ENCODE assay signal across 1 cellular context in genomic region chr6:16334671-16335070, GRCh38.
TF ChIP-seq lines count a peak whose summit lies in the region.

No MANE protein-coding gene starts in this region.

TF ChIP-seq in HepG2, 621 proteins besides CTCF, POLR2A, EP300 and RAD21 (continued from another document and continues in another):
- TF ChIP-seq, protein P1, sequence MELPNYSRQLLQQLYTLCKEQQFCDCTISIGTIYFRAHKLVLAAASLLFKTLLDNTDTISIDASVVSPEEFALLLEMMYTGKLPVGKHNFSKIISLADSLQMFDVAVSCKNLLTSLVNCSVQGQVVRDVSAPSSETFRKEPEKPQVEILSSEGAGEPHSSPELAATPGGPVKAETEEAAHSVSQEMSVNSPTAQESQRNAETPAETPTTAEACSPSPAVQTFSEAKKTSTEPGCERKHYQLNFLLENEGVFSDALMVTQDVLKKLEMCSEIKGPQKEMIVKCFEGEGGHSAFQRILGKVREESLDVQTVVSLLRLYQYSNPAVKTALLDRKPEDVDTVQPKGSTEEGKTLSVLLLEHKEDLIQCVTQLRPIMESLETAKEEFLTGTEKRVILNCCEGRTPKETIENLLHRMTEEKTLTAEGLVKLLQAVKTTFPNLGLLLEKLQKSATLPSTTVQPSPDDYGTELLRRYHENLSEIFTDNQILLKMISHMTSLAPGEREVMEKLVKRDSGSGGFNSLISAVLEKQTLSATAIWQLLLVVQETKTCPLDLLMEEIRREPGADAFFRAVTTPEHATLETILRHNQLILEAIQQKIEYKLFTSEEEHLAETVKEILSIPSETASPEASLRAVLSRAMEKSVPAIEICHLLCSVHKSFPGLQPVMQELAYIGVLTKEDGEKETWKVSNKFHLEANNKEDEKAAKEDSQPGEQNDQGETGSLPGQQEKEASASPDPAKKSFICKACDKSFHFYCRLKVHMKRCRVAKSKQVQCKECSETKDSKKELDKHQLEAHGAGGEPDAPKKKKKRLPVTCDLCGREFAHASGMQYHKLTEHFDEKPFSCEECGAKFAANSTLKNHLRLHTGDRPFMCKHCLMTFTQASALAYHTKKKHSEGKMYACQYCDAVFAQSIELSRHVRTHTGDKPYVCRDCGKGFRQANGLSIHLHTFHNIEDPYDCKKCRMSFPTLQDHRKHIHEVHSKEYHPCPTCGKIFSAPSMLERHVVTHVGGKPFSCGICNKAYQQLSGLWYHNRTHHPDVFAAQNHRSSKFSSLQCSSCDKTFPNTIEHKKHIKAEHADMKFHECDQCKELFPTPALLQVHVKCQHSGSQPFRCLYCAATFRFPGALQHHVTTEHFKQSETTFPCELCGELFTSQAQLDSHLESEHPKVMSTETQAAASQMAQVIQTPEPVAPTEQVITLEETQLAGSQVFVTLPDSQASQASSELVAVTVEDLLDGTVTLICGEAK (IDR thresholded peaks at IDR 0.05): no peak
- TF ChIP-seq, protein P1 (CRISPR knock-in tag; IDR thresholded peaks at IDR 0.05): no peak
- TF ChIP-seq ARNT2 (CRISPR knock-in tag; IDR thresholded peaks at IDR 0.05; ENCODE audit: low read depth) (no peak), ZSCAN25 (CRISPR knock-in tag; IDR thresholded peaks at IDR 0.05) (no peak), PTBP1 (IDR thresholded peaks at IDR 0.05; ENCODE audit: low read depth, low read length, poor library complexity, severe bottlenecking) (no peak), U2AF1 (optimal IDR thresholded peaks at IDR 0.05; ENCODE audit: low read depth, low read length) (no peak), ZNF644 (CRISPR knock-in tag; IDR thresholded peaks at IDR 0.05; ENCODE audit: low read depth) (peak; percentile 51; the same call in 1 of the 2 replicates), ZKSCAN8 (CRISPR knock-in tag; IDR thresholded peaks at IDR 0.05; ENCODE audit: borderline replicate concordance) (no peak), HDAC2 (CRISPR knock-in tag; IDR thresholded peaks at IDR 0.05) (no peak), ZHX1 (CRISPR knock-in tag; IDR thresholded peaks at IDR 0.05; ENCODE audit: low read depth) (no peak), ATAD3A (CRISPR knock-in tag; IDR thresholded peaks at IDR 0.05) (no peak), ELF3 (CRISPR knock-in tag; IDR thresholded peaks at IDR 0.05) (no peak), KDM6A (CRISPR knock-in tag; IDR thresholded peaks at IDR 0.05; ENCODE audit: low read depth) (no peak), ZNF749 (CRISPR knock-in tag; IDR thresholded peaks at IDR 0.05; ENCODE audit: borderline replicate concordance) (no peak), CHD4 (IDR thresholded peaks at IDR 0.05; ENCODE audit: borderline replicate concordance, low read length) (no peak), SALL1 (CRISPR knock-in tag; IDR thresholded peaks at IDR 0.05) (no peak), ZZZ3 (CRISPR knock-in tag; IDR thresholded peaks at IDR 0.05; ENCODE audit: borderline replicate concordance) (no peak), CEBPB (IDR thresholded peaks at IDR 0.05; ENCODE audit: borderline replicate concordance, low read depth, low read length) (peak; percentile 97), ZNF256 (CRISPR knock-in tag; conservative IDR thresholded peaks at IDR 0.05) (no peak), ZFP62 (CRISPR knock-in tag; IDR thresholded peaks at IDR 0.05) (no peak), GATAD2A (CRISPR knock-in tag; IDR thresholded peaks at IDR 0.05) (0 out of 2 replicates have a peak, but pooled peaks have one; percentile 12), ZFP36 (IDR thresholded peaks at IDR 0.05; ENCODE audit: borderline replicate concordance, low read depth, low read length, partially characterized antibody) (no peak), MBNL3 (CRISPR knock-in tag; conservative IDR thresholded peaks at IDR 0.05) (no peak), NR3C1 (CRISPR knock-in tag; IDR thresholded peaks at IDR 0.05) (no peak), ZC3H13 (CRISPR knock-in tag; IDR thresholded peaks at IDR 0.05) (no peak), MEIS1 (CRISPR knock-in tag; IDR thresholded peaks at IDR 0.05; ENCODE audit: borderline replicate concordance) (no peak), ZNF670 (CRISPR knock-in tag; IDR thresholded peaks at IDR 0.05; ENCODE audit: borderline replicate concordance) (no peak), NR2C2 (CRISPR knock-in tag; IDR thresholded peaks at IDR 0.05; ENCODE audit: borderline replicate concordance) (no peak), NPAS2 (CRISPR knock-in tag; IDR thresholded peaks at IDR 0.05; ENCODE audit: borderline replicate concordance) (no peak), CEBPG (CRISPR knock-in tag; IDR thresholded peaks at IDR 0.05) (peak; percentile 91), RFXAP (CRISPR knock-in tag; IDR thresholded peaks at IDR 0.05; ENCODE audit: borderline replicate concordance) (no peak), SIN3A (IDR thresholded peaks at IDR 0.05; ENCODE audit: borderline replicate concordance, low read depth, low read length) (no peak), PAX8 (CRISPR knock-in tag; IDR thresholded peaks at IDR 0.05; ENCODE audit: borderline replicate concordance) (no peak), ZNF329 (CRISPR knock-in tag; IDR thresholded peaks at IDR 0.05; ENCODE audit: low read depth) (no peak), TRIM24 (CRISPR knock-in tag; IDR thresholded peaks at IDR 0.05) (no peak), FOXC1 (CRISPR knock-in tag; IDR thresholded peaks at IDR 0.05; ENCODE audit: borderline replicate concordance) (no peak), ZNF234 (CRISPR knock-in tag; conservative IDR thresholded peaks at IDR 0.05) (no peak)
- TF ChIP-seq, protein P2, sequence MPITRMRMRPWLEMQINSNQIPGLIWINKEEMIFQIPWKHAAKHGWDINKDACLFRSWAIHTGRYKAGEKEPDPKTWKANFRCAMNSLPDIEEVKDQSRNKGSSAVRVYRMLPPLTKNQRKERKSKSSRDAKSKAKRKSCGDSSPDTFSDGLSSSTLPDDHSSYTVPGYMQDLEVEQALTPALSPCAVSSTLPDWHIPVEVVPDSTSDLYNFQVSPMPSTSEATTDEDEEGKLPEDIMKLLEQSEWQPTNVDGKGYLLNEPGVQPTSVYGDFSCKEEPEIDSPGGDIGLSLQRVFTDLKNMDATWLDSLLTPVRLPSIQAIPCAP (CRISPR knock-in tag; IDR thresholded peaks at IDR 0.05; ENCODE audit: low read depth): no peak
- TF ChIP-seq, protein P3, sequence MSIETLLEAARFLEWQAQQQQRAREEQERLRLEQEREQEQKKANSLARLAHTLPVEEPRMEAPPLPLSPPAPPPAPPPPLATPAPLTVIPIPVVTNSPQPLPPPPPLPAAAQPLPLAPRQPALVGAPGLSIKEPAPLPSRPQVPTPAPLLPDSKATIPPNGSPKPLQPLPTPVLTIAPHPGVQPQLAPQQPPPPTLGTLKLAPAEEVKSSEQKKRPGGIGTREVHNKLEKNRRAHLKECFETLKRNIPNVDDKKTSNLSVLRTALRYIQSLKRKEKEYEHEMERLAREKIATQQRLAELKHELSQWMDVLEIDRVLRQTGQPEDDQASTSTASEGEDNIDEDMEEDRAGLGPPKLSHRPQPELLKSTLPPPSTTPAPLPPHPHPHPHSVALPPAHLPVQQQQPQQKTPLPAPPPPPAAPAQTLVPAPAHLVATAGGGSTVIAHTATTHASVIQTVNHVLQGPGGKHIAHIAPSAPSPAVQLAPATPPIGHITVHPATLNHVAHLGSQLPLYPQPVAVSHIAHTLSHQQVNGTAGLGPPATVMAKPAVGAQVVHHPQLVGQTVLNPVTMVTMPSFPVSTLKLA (IDR thresholded peaks at IDR 0.05): no peak
- TF ChIP-seq, protein P4, sequence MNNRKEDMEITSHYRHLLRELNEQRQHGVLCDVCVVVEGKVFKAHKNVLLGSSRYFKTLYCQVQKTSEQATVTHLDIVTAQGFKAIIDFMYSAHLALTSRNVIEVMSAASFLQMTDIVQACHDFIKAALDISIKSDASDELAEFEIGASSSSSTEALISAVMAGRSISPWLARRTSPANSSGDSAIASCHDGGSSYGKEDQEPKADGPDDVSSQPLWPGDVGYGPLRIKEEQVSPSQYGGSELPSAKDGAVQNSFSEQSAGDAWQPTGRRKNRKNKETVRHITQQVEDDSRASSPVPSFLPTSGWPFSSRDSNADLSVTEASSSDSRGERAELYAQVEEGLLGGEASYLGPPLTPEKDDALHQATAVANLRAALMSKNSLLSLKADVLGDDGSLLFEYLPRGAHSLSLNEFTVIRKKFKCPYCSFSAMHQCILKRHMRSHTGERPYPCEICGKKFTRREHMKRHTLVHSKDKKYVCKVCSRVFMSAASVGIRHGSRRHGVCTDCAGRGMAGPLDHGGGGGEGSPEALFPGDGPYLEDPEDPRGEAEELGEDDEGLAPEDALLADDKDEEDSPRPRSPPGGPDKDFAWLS (CRISPR knock-in tag; IDR thresholded peaks at IDR 0.05; ENCODE audit: borderline replicate concordance): no peak
- TF ChIP-seq, protein P5, sequence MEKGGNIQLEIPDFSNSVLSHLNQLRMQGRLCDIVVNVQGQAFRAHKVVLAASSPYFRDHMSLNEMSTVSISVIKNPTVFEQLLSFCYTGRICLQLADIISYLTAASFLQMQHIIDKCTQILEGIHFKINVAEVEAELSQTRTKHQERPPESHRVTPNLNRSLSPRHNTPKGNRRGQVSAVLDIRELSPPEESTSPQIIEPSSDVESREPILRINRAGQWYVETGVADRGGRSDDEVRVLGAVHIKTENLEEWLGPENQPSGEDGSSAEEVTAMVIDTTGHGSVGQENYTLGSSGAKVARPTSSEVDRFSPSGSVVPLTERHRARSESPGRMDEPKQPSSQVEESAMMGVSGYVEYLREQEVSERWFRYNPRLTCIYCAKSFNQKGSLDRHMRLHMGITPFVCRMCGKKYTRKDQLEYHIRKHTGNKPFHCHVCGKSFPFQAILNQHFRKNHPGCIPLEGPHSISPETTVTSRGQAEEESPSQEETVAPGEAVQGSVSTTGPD (CRISPR knock-in tag; IDR thresholded peaks at IDR 0.05): no peak
- TF ChIP-seq, protein P6, sequence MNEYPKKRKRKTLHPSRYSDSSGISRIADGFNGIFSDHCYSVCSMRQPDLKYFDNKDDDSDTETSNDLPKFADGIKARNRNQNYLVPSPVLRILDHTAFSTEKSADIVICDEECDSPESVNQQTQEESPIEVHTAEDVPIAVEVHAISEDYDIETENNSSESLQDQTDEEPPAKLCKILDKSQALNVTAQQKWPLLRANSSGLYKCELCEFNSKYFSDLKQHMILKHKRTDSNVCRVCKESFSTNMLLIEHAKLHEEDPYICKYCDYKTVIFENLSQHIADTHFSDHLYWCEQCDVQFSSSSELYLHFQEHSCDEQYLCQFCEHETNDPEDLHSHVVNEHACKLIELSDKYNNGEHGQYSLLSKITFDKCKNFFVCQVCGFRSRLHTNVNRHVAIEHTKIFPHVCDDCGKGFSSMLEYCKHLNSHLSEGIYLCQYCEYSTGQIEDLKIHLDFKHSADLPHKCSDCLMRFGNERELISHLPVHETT (CRISPR knock-in tag; conservative IDR thresholded peaks at IDR 0.05): no peak
- TF ChIP-seq, protein P7, sequence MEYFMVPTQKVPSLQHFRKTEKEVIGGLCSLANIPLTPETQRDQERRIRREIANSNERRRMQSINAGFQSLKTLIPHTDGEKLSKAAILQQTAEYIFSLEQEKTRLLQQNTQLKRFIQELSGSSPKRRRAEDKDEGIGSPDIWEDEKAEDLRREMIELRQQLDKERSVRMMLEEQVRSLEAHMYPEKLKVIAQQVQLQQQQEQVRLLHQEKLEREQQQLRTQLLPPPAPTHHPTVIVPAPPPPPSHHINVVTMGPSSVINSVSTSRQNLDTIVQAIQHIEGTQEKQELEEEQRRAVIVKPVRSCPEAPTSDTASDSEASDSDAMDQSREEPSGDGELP (IDR thresholded peaks at IDR 0.05; ENCODE audit: borderline replicate concordance, low read depth): peak; percentile 69; the same call in 1 of the 2 replicates
